In genomic region chr12:13000616-13000934, GRCh38 we compare ENCODE assay signal across 8 cellular contexts. TPM values are rescaled to one million over a fixed set of nuclear protein-coding genes. Genes with fewer than 3 reads are reported as not detected.
DNase-seq lines count a peak whose midpoint lies in the region; ATAC-seq and TF ChIP-seq lines count a peak whose summit lies in the region.

No MANE protein-coding gene starts in this region.

- no peak for TF ChIP-seq EP300 in sigmoid colon (IDR thresholded peaks at IDR 0.05)

- H3K36me3 ChIP-seq in ES-I3 (ENCODE audit: insufficient read depth, low read length) (no peaks in the 10 kb centered on the region), sigmoid colon (no peaks in the 10 kb centered on the region)

- peaks cover 31% of the 10 kb centered on the region for H3K27me3 Mint-ChIP-seq in activated T-helper 2 cell treated with anti-CD3 and anti-CD28 coated beads, Interferon-gamma antibody, Interleukin-2, Interleukin-4, amounts not matched to agents 10 μg/mL and 5 μg/mL and 100 μg/mL, durations not matched to agents 14 hours and 24 hours and 36 hours (ENCODE audit: low read depth)

- peak overlapping the region; percentile 73 for H3K9ac ChIP-seq in ES-I3 (ENCODE audit: low read depth, low read length)

- H3K27ac Mint-ChIP-seq in activated T-helper 2 cell treated with anti-CD3 and anti-CD28 coated beads, Interferon-gamma antibody, Interleukin-2, Interleukin-4, amounts not matched to agents 10 μg/mL and 5 μg/mL and 100 μg/mL, durations not matched to agents 14 hours and 24 hours and 36 hours, result peak overlapping the region; percentile 26

- peaks cover 2% of the 10 kb centered on the region for H3K36me3 Mint-ChIP-seq in activated T-helper 2 cell treated with anti-CD3 and anti-CD28 coated beads, Interferon-gamma antibody, Interleukin-2, Interleukin-4, amounts not matched to agents 10 μg/mL and 5 μg/mL and 100 μg/mL, durations not matched to agents 14 hours and 24 hours and 36 hours (ENCODE audit: low read depth)

- H3K27me3 ChIP-seq in sigmoid colon, result no peaks in the 10 kb centered on the region

- H3K4me1 ChIP-seq in ES-I3 (ENCODE audit: insufficient read depth, low read length), result peaks cover 2% of the 10 kb centered on the region
- H3K4me1 ChIP-seq in sigmoid colon, result peaks cover 0 to 39% (median 18%) of the 10 kb centered on the region in 4 donors

- H3K4me1 Mint-ChIP-seq in activated T-helper 2 cell treated with anti-CD3 and anti-CD28 coated beads, Interferon-gamma antibody, Interleukin-2, Interleukin-4, amounts not matched to agents 10 μg/mL and 5 μg/mL and 100 μg/mL, durations not matched to agents 14 hours and 24 hours and 36 hours (ENCODE audit: low read depth), result peaks cover 23% of the 10 kb centered on the region

- peak in 1 of 2 donors; percentile 7 for TF ChIP-seq POLR2A in sigmoid colon (IDR thresholded peaks at IDR 0.05)

- no peaks in the 10 kb centered on the region for H3K9me3 Mint-ChIP-seq in activated T-helper 2 cell treated with anti-CD3 and anti-CD28 coated beads, Interferon-gamma antibody, Interleukin-2, Interleukin-4, amounts not matched to agents 10 μg/mL and 5 μg/mL and 100 μg/mL, durations not matched to agents 14 hours and 24 hours and 36 hours

- peak overlapping the region; percentile 69 for H3K4me3 ChIP-seq in Jurkat, Clone E6-1 (ENCODE audit: low read length)
- H3K4me3 ChIP-seq in sigmoid colon, result peak overlapping the region; percentile 39 to 83 (median 72)

- H3K9me3 ChIP-seq in ES-I3 (ENCODE audit: control insufficient read depth, insufficient read depth, low read length), result no peaks in the 10 kb centered on the region
- no peaks in the 10 kb centered on the region for H3K9me3 ChIP-seq in sigmoid colon

- intact Hi-C loops in activated T-helper 2 cell treated with anti-CD3 and anti-CD28 coated beads, Interferon-gamma antibody, Interleukin-2, Interleukin-4, amounts not matched to agents 10 μg/mL and 5 μg/mL and 100 μg/mL, durations not matched to agents 14 hours and 24 hours and 36 hours (cut with micrococcal nuclease), result loop anchor here (1.0 to 10.0 kb wide), 7 partner anchors 42 to 646 kb away; partner anchors contain the start of genes APOLD1, BORCS5, DDX47 and FAM234B
- intact Hi-C loops in left cardiac atrium (cut with DNase I), result loop anchor here in 1 of 2 donors (5.0 to 10.0 kb wide), 2 partner anchors 94 to 212 kb away; no protein-coding TSS in a partner anchor
- intact Hi-C loops in sigmoid colon (cut with DNase I), result loop anchor here (2.0 to 10.0 kb wide), 2 partner anchors 44 to 186 kb away; partner anchors contain the start of genes DDX47 and FAM234B

- peak overlapping the region; percentile 82 for H3K4me3 Mint-ChIP-seq in activated T-helper 2 cell treated with anti-CD3 and anti-CD28 coated beads, Interferon-gamma antibody, Interleukin-2, Interleukin-4, amounts not matched to agents 10 μg/mL and 5 μg/mL and 100 μg/mL, durations not matched to agents 14 hours and 24 hours and 36 hours (ENCODE audit: low read depth)

- no peak for TF ChIP-seq CTCF in sigmoid colon (IDR thresholded peaks at IDR 0.05)

- ATAC-seq in GM21529 (IDR thresholded peaks at IDR 0.05; ENCODE audit: unreplicated experiment) (peak; percentile 34), left cardiac atrium (peak; percentile 25 to 46)

- H3K27ac ChIP-seq in sigmoid colon, result peak overlapping the region; percentile 83 to 98 (median 90)

- DNase-seq in Jurkat, Clone E6-1 (ENCODE audit: low read depth, low spot score), result no peak
- DNase-seq in activated T-helper 2 cell treated with anti-CD3 and anti-CD28 coated beads, Interferon-gamma antibody, Interleukin-2, Interleukin-4, amounts not matched to agents 10 μg/mL and 5 μg/mL and 100 μg/mL, durations not matched to agents 14 hours and 24 hours and 36 hours (ENCODE audit: low spot score), result no peak
- DNase-seq in left cardiac atrium (peak; percentile 56), sigmoid colon (no peak), kidney tubule cell (ENCODE audit: low spot score) (no peak), NCI-H2171 (lab: John Stamatoyannopoulos, UW) (no peak)

- 1% methylated on average over 16 of the region's 16 CpGs for WGBS in sigmoid colon, 2 donors

RNA-seq across cellular contexts. Expression of gene HEBP1, which starts 0.5 kb away (rescaled TPM):
- polyA plus RNA-seq in Jurkat, Clone E6-1 (2012; ENCODE audit: insufficient read depth, insufficient read length), result 29.1 TPM
- 11.9 and 13.3 TPM in 2 replicates for total RNA-seq in activated T-helper 2 cell treated with anti-CD3 and anti-CD28 coated beads, Interferon-gamma antibody, Interleukin-2, Interleukin-4, amounts not matched to agents 10 μg/mL and 5 μg/mL and 100 μg/mL, durations not matched to agents 14 hours and 24 hours and 36 hours
- total RNA-seq in left cardiac atrium (10 to 100 TPM; 57.5 to 65.1 TPM), sigmoid colon (10 to 100 TPM; 32.1 to 54.8 (median 38.2) TPM)
- polyA plus RNA-seq in sigmoid colon, result 10 to 100 TPM; 44.9 to 85.8 (median 60.7) TPM

RNA-seq across cellular contexts. Expression of gene FAM234B, which starts 43.6 kb away (rescaled TPM):
- 9.6 TPM for polyA plus RNA-seq in Jurkat, Clone E6-1 (2012; ENCODE audit: insufficient read depth, insufficient read length)
- total RNA-seq in activated T-helper 2 cell treated with anti-CD3 and anti-CD28 coated beads, Interferon-gamma antibody, Interleukin-2, Interleukin-4, amounts not matched to agents 10 μg/mL and 5 μg/mL and 100 μg/mL, durations not matched to agents 14 hours and 24 hours and 36 hours, result 5.7 and 6.8 TPM in 2 replicates
- total RNA-seq in left cardiac atrium (1 to 10 TPM; 3.7 to 3.8 TPM), sigmoid colon (1 to 10 TPM; 2.9 to 5.0 (median 4.7) TPM)
- polyA plus RNA-seq in sigmoid colon, result 1 to 10 TPM in 1 of 3 donors, under 1 TPM in 2; 0.60 to 1.1 (median 0.69) TPM

RNA-seq across cellular contexts. Expression of gene GPRC5D, which starts 48.6 kb away (rescaled TPM):
- not detected for polyA plus RNA-seq in Jurkat, Clone E6-1 (2012; ENCODE audit: insufficient read depth, insufficient read length)
- not detected in 2 replicates for total RNA-seq in activated T-helper 2 cell treated with anti-CD3 and anti-CD28 coated beads, Interferon-gamma antibody, Interleukin-2, Interleukin-4, amounts not matched to agents 10 μg/mL and 5 μg/mL and 100 μg/mL, durations not matched to agents 14 hours and 24 hours and 36 hours
- total RNA-seq in left cardiac atrium (not detected), sigmoid colon (not detected)
- polyA plus RNA-seq in sigmoid colon, result under 1 TPM in 1 of 3 donors, not detected in 2; 0.16 TPM
